ENCODE assay signal across 8 cellular contexts in genomic region chr15:93030430-93031102, GRCh38. TPM values are rescaled to one million over a fixed set of nuclear protein-coding genes. Genes with fewer than 3 reads are reported as not detected.
A peak's percentile ranks its signal among the peaks of the same experiment; 100 is the strongest.
DNase-seq lines count a peak whose midpoint lies in the region; ATAC-seq and TF ChIP-seq lines count a peak whose summit lies in the region.

No MANE protein-coding gene starts in this region.

- H3K4me1 ChIP-seq in Caco-2 (no peaks in the 10 kb centered on the region), OCI-LY7 (ENCODE audit: insufficient read depth, low read length, poor library complexity, severe bottlenecking) (no peaks in the 10 kb centered on the region), stomach smooth muscle (ENCODE audit: control insufficient read depth, insufficient read depth, low read length) (peaks cover 64% of the 10 kb centered on the region)

- no peak overlapping the region for H3K4me2 ChIP-seq in OCI-LY7 (ENCODE audit: low read length)

- POLR2A ChIA-PET in Caco-2 (lab: Charles Lee) = interaction anchor here (0.5 kb wide), 1 partner anchor 83 kb away, joined by 3 read pairs; no protein-coding TSS in a partner anchor
- POLR2A ChIA-PET in OCI-LY7 (lab: Charles Lee) = no interaction called here

- no peak overlapping the region for H2AFZ ChIP-seq in OCI-LY7 (ENCODE audit: low read length)

- peak; percentile 76 to 84 for TF ChIP-seq CTCF in Caco-2 (IDR thresholded peaks at IDR 0.05; ENCODE audit: insufficient read depth in 1 of 2, low read depth in 1 of 2, low read length in 1 of 2, severe bottlenecking in 1 of 2, unreplicated experiment in 1 of 2)
- TF ChIP-seq CTCF in OCI-LY7 (conservative IDR thresholded peaks at IDR 0.05; ENCODE audit: low read length) = peak; percentile 87
- TF ChIP-seq CTCF in fibroblast of mammary gland (conservative IDR thresholded peaks at IDR 0.05; ENCODE audit: control insufficient read depth, insufficient read depth, low read depth, low read length) = peak; percentile 82
- TF ChIP-seq CTCF in nephron progenitor cell (IDR thresholded peaks at IDR 0.05) = peak; percentile 80

- ATAC-seq in GM19395 (IDR thresholded peaks at IDR 0.05; ENCODE audit: unreplicated experiment) (peak; percentile 89), HG03442 (IDR thresholded peaks at IDR 0.05; ENCODE audit: unreplicated experiment) (peak; percentile 85)
- ATAC-seq in activated T-cell treated with anti-CD3 and anti-CD28 coated beads, Interleukin-2, amount 50 U/mL, for 72 hours (replicated peaks in 1 of 2) = peak; percentile 70 to 77

- H3K9me2 ChIP-seq in OCI-LY7 (ENCODE audit: insufficient read depth, low read length) = no peaks in the 10 kb centered on the region

- H3K27ac Mint-ChIP-seq in Caco-2 (ENCODE audit: unreplicated experiment) (peak overlapping the region; percentile 87), nephron progenitor cell (peak overlapping the region; percentile 78)
- no peak overlapping the region for H3K27ac Mint-ChIP-seq in activated T-cell treated with anti-CD3 and anti-CD28 coated beads, Interleukin-2, amount 50 U/mL, for 72 hours

- no peaks in the 10 kb centered on the region for H3K9me3 Mint-ChIP-seq in Caco-2 (ENCODE audit: unreplicated experiment)
- H3K9me3 Mint-ChIP-seq in activated T-cell treated with anti-CD3 and anti-CD28 coated beads, Interleukin-2, amount 50 U/mL, for 72 hours = no peaks in the 10 kb centered on the region
- no peaks in the 10 kb centered on the region for H3K9me3 Mint-ChIP-seq in nephron progenitor cell

- H3K4me3 ChIP-seq in Caco-2 (ENCODE audit: low read depth, low read length) (no peak overlapping the region), OCI-LY7 (ENCODE audit: low read depth, low read length, poor library complexity, severe bottlenecking) (no peak overlapping the region), fibroblast of mammary gland (ENCODE audit: control insufficient read depth, low read depth, low read length) (no peak overlapping the region), stomach smooth muscle (ENCODE audit: low read length in 2 of 2) (peak overlapping the region in 1 of 2 donors; percentile 52)

- H3K36me3 ChIP-seq in Caco-2 (ENCODE audit: control insufficient read depth, insufficient read depth, low read length) (peaks cover 4% of the 10 kb centered on the region), OCI-LY7 (ENCODE audit: insufficient read depth, low read length) (peaks cover 31% of the 10 kb centered on the region), stomach smooth muscle (ENCODE audit: control insufficient read depth in 2 of 2, insufficient read depth in 2 of 2, low read length in 2 of 2) (peaks cover under 1 to 8% of the 10 kb centered on the region in 2 donors)

- BruUV-seq in Caco-2 (replicated peaks; lab: Mats Ljungman, UMichigan) (no TSS peak), OCI-LY7 (replicated peaks; lab: Mats Ljungman, UMichigan) (no TSS peak)

- no peak overlapping the region for H3K27ac ChIP-seq in OCI-LY7 (ENCODE audit: low read depth, low read length, poor library complexity, severe bottlenecking)
- H3K27ac ChIP-seq in stomach smooth muscle (ENCODE audit: low read length) = peak overlapping the region; percentile 97

- H3K4me1 Mint-ChIP-seq in Caco-2 (ENCODE audit: low read depth, unreplicated experiment) (peaks cover 18% of the 10 kb centered on the region), nephron progenitor cell (peaks cover 47% of the 10 kb centered on the region)
- peaks cover 30% of the 10 kb centered on the region for H3K4me1 Mint-ChIP-seq in activated T-cell treated with anti-CD3 and anti-CD28 coated beads, Interleukin-2, amount 50 U/mL, for 72 hours (ENCODE audit: low read depth)

- H3K36me3 Mint-ChIP-seq in Caco-2 (ENCODE audit: insufficient read depth, unreplicated experiment) = peaks cover 70% of the 10 kb centered on the region
- H3K36me3 Mint-ChIP-seq in activated T-cell treated with anti-CD3 and anti-CD28 coated beads, Interleukin-2, amount 50 U/mL, for 72 hours (ENCODE audit: insufficient read depth in 2 of 2) = peaks cover 0 to 5% of the 10 kb centered on the region in 2 donors
- peaks cover 16% of the 10 kb centered on the region for H3K36me3 Mint-ChIP-seq in nephron progenitor cell (ENCODE audit: low read depth)

- intact Hi-C loops in Caco-2 (cut with micrococcal nuclease; ENCODE audit: unreplicated experiment) (loop anchor here (1.0 to 10.0 kb wide), 4 partner anchors 42 to 1090 kb away; no protein-coding TSS in a partner anchor), OCI-LY7 (cut with micrococcal nuclease; ENCODE audit: unreplicated experiment) (loop anchor here (5.0 kb wide), 1 partner anchor 1092 kb away; no protein-coding TSS in a partner anchor)

- no peaks in the 10 kb centered on the region for H4K20me1 ChIP-seq in OCI-LY7 (ENCODE audit: insufficient read depth, low read length)

- H3K9me3 ChIP-seq in Caco-2 = no peaks in the 10 kb centered on the region
- H3K9me3 ChIP-seq in OCI-LY7 (ENCODE audit: low read length) = no peaks in the 10 kb centered on the region
- H3K9me3 ChIP-seq in stomach smooth muscle (ENCODE audit: control insufficient read depth in 2 of 2, low read length in 2 of 2) = no peaks in the 10 kb centered on the region

- peak overlapping the region; percentile 47 to 87 for H3K9ac ChIP-seq in stomach smooth muscle (ENCODE audit: low read length in 2 of 2)

- DNase-seq in Caco-2 (peak; percentile 60 to 74), OCI-LY7 (ENCODE audit: low spot score) (peak; percentile 69), fibroblast of mammary gland (ENCODE audit: low read depth) (peak; percentile 68), nephron progenitor cell (peak; percentile 77)
- peak; percentile 66 to 70 for DNase-seq in activated T-cell treated with anti-CD3 and anti-CD28 coated beads, Interleukin-2, amount 50 U/mL, for 72 hours

- H3K27me3 ChIP-seq in Caco-2 (replicated peaks; ENCODE audit: control insufficient read depth, insufficient read depth, low read length) (no peaks in the 10 kb centered on the region), stomach smooth muscle (ENCODE audit: control insufficient read depth in 1 of 2, insufficient read depth in 2 of 2, low read length in 2 of 2) (no peaks in the 10 kb centered on the region)

- no peaks in the 10 kb centered on the region for H3K79me2 ChIP-seq in OCI-LY7 (ENCODE audit: insufficient read depth, low read depth, low read length)

- CTCF ChIA-PET in Caco-2 (lab: Charles Lee) = interaction anchor here (0.6 to 3.9 kb wide), 15 partner anchors 10 to 1089 kb away, joined by 3 to 23 read pairs (median 4); no protein-coding TSS in a partner anchor
- CTCF ChIA-PET in OCI-LY7 (lab: Charles Lee; ENCODE audit: unreplicated experiment) = interaction anchor here (0.6 to 1.6 kb wide), 3 partner anchors 11 to 259 kb away, joined by 3 to 10 read pairs (median 6); no protein-coding TSS in a partner anchor

- H3K4me3 Mint-ChIP-seq in Caco-2 (ENCODE audit: unreplicated experiment) (no peak overlapping the region), nephron progenitor cell (no peak overlapping the region)
- no peak overlapping the region for H3K4me3 Mint-ChIP-seq in activated T-cell treated with anti-CD3 and anti-CD28 coated beads, Interleukin-2, amount 50 U/mL, for 72 hours

- H3K27me3 Mint-ChIP-seq in Caco-2 (ENCODE audit: insufficient read depth, unreplicated experiment) (no peaks in the 10 kb centered on the region), nephron progenitor cell (ENCODE audit: low read depth, poor library complexity) (peaks cover 5% of the 10 kb centered on the region)
- no peaks in the 10 kb centered on the region for H3K27me3 Mint-ChIP-seq in activated T-cell treated with anti-CD3 and anti-CD28 coated beads, Interleukin-2, amount 50 U/mL, for 72 hours (ENCODE audit: low read depth)

RNA-seq across cellular contexts. Expression of gene RGMA, which starts 58.4 kb away (rescaled TPM):
- total RNA-seq in Caco-2 (2022) (4.4 and 4.5 TPM in 2 replicates), OCI-LY7 (2022) (not detected in 2 replicates)
- total RNA-seq in OCI-LY7 (2014; rRNA removed; shearing (Covaris generic)) = not detected in 2 replicates
- total RNA-seq in activated T-cell treated with anti-CD3 and anti-CD28 coated beads, Interleukin-2, amount 50 U/mL, for 72 hours = 1 to 10 TPM in 1 of 2 donors, under 1 TPM in 1; 0.53 to 1.7 TPM
